Comparison of ENCODE assay signal across 8 cellular contexts in genomic region chr7:51315393-51316261, GRCh38. TPM values are rescaled to one million over a fixed set of nuclear protein-coding genes. Genes with fewer than 3 reads are reported as not detected.
DNase-seq lines count a peak whose midpoint lies in the region; ATAC-seq and TF ChIP-seq lines count a peak whose summit lies in the region.

No MANE protein-coding gene starts in this region.

- H3K4me1 ChIP-seq in HEK293 (ENCODE audit: control insufficient read depth, insufficient read depth, low read length): peaks cover 21% of the 10 kb centered on the region
- H3K4me1 ChIP-seq in parathyroid adenoma: peaks cover 14% of the 10 kb centered on the region

- peaks cover 15% of the 10 kb centered on the region for H3K79me2 ChIP-seq in parathyroid adenoma

- H3K36me3 ChIP-seq in HEK293 (ENCODE audit: control insufficient read depth in 2 of 2, insufficient read depth in 1 of 2, low read length in 2 of 2) (no peaks in the 10 kb centered on the region), parathyroid adenoma (ENCODE audit: control insufficient read depth, insufficient read depth, low read length) (no peaks in the 10 kb centered on the region)

- no peak for DNase-seq in left cardiac atrium
- DNase-seq in NCI-H2107 treated with DMSO at 0.1 percent for 48 hours (lab: John Stamatoyannopoulos, UW; ENCODE audit: unreplicated experiment): no peak
- DNase-seq in activated CD4-positive, CD25-positive, alpha-beta regulatory T cell treated with anti-CD3 and anti-CD28 coated beads, Interleukin-2, amount 50 U/mL, for 72 hours: no peak
- no peak for DNase-seq in stimulated activated CD4-positive, alpha-beta T cell treated with anti-CD3 and anti-CD28 coated beads, Interleukin-4, amount 100 ng/mL, for 4 hours

- peak; percentile 43 to 63 for ATAC-seq in left cardiac atrium
- no peak for ATAC-seq in HG02870 (IDR thresholded peaks at IDR 0.05; ENCODE audit: unreplicated experiment)

- POLR2A ChIA-PET in HEK293 (lab: Yijun Ruan, JAX): no interaction called here

- TF ChIP-seq CTCF in HEK293 (tag by site-specific recombination; IDR thresholded peaks at IDR 0.05): no peak
- TF ChIP-seq CTCF in VCaP (conservative IDR thresholded peaks at IDR 0.05): no peak
- no peak for TF ChIP-seq CTCF in parathyroid adenoma (IDR thresholded peaks at IDR 0.05)

- H3K9ac ChIP-seq in parathyroid adenoma: peak overlapping the region; percentile 89

- intact Hi-C loops in left cardiac atrium (cut with DNase I): loop anchor here in 1 of 2 donors (5.0 kb wide), 1 partner anchor 42 kb away; no protein-coding TSS in a partner anchor

- CTCF ChIA-PET in HEK293 (lab: Yijun Ruan, JAX): interaction anchor here (0.7 to 1.0 kb wide), 5 partner anchors 9 to 106 kb away, joined by 3 to 4 read pairs (median 3); no protein-coding TSS in a partner anchor

- peak overlapping the region; percentile 88; the same call in 1 of the 2 replicates for H3K27ac ChIP-seq in HEK293 (ENCODE audit: extremely low read depth, low read depth, low read length)
- H3K27ac ChIP-seq in VCaP: peak overlapping the region; percentile 93
- peak overlapping the region; percentile 93 for H3K27ac ChIP-seq in parathyroid adenoma

- H3K4me2 ChIP-seq in parathyroid adenoma (ENCODE audit: low read length): peak overlapping the region; percentile 78

- H3K9me3 ChIP-seq in HEK293 (ENCODE audit: control insufficient read depth, insufficient read depth, low read depth, low read length) (no peaks in the 10 kb centered on the region), parathyroid adenoma (ENCODE audit: control insufficient read depth, low read length) (no peaks in the 10 kb centered on the region)

- peak overlapping the region; percentile 76 for H2AFZ ChIP-seq in parathyroid adenoma

- H3K27me3 ChIP-seq in parathyroid adenoma (ENCODE audit: control insufficient read depth, insufficient read depth, low read length): no peaks in the 10 kb centered on the region

- H3K4me3 ChIP-seq in HEK293 (ENCODE audit: low read depth, low read length) (peak overlapping the region; percentile 77), parathyroid adenoma (ENCODE audit: low read depth, low read length) (peak overlapping the region; percentile 42)

TF ChIP-seq in HEK293, 187 proteins besides CTCF, POLR2A, EP300 and RAD21 (continues in another document):
- TF ChIP-seq ZNF426 (tag by site-specific recombination; IDR thresholded peaks at IDR 0.05) (no peak), ZBTB17 (tag by site-specific recombination; IDR thresholded peaks at IDR 0.05) (peak; percentile 82), PATZ1 (tag by site-specific recombination; IDR thresholded peaks at IDR 0.05) (0 out of 2 replicates have a peak, but pooled peaks have one; percentile 48), ZBTB20 (tag by site-specific recombination; IDR thresholded peaks at IDR 0.05) (peak; percentile 81), IKZF3 (tag by site-specific recombination; IDR thresholded peaks at IDR 0.05) (peak; percentile 30; the same call in 1 of the 2 replicates), ZNF660 (tag by site-specific recombination; IDR thresholded peaks at IDR 0.05) (no peak), ZBTB10 (tag by site-specific recombination; IDR thresholded peaks at IDR 0.05) (0 out of 2 replicates have a peak, but pooled peaks have one; percentile 16), ZNF335 (tag by site-specific recombination; conservative IDR thresholded peaks at IDR 0.05) (peak; percentile 84), ZBTB8A (tag by site-specific recombination; IDR thresholded peaks at IDR 0.05) (peak; percentile 68), ZNF600 (tag by site-specific recombination; IDR thresholded peaks at IDR 0.05) (0 out of 2 replicates have a peak, but pooled peaks have one; percentile 43), ZNF510 (tag by site-specific recombination; IDR thresholded peaks at IDR 0.05; ENCODE audit: insufficient replicate concordance) (no peak), ZFP69B (tag by site-specific recombination; IDR thresholded peaks at IDR 0.05) (0 out of 2 replicates have a peak, but pooled peaks have one; percentile 25), ZNF10 (tag by site-specific recombination; IDR thresholded peaks at IDR 0.05) (peak; percentile 88), ELK4 (IDR thresholded peaks at IDR 0.05; ENCODE audit: borderline replicate concordance, low read depth, low read length) (no peak), ZNF266 (tag by site-specific recombination; IDR thresholded peaks at IDR 0.05; ENCODE audit: low read depth) (no peak), ZNF692 (tag by site-specific recombination; IDR thresholded peaks at IDR 0.05) (peak; percentile 70; the same call in 1 of the 2 replicates), ZNF311 (tag by site-specific recombination; IDR thresholded peaks at IDR 0.05; ENCODE audit: borderline replicate concordance) (no peak)

RNA-seq across cellular contexts. Expression of gene COBL, which starts 1.0 kb away (rescaled TPM):
- total RNA-seq in left cardiac atrium: 10 to 100 TPM; 28.1 to 36.0 TPM
